Comparison of ENCODE assay signal across 8 cellular contexts in the genomic region with DNA sequence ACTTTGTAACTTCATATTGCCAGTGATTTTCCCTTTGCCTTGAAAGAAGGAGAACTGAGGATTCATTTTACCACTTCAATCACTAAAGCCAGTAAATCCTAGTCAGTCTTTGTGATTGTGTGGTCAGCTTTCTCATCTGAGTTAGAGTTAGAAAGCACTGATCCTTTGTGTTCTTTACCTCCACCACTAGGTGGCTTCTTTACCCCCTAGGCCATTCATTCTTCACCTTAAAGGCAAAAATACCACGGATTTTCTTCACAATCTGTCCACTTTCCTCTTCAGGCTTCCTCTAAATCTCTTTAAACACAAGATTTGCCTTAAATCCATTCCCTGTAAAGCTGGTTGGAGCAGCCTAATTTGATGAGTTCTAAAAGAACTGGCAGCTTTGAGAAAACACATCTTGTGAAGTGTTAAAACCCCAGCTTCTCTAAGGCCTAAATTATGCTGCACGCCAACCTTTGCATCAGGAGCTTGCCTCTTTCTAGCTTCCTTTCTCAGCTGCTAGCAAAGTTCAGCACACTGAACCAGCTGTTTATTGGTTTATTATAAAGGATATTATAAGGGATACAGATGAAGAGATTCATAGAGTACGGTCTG. TPM values are rescaled to one million over a fixed set of nuclear protein-coding genes. Genes with fewer than 3 reads are reported as not detected.
DNase-seq lines count a peak whose midpoint lies in the region; ATAC-seq and TF ChIP-seq lines count a peak whose summit lies in the region.

No MANE protein-coding gene starts in this region.

- in situ Hi-C loops in T47D (cut with HindIII; ENCODE audit: low pct_unique_long_range_greater_than_20kb, low sequenced_read_pairs), result no loop called here

- H3K27ac Mint-ChIP-seq in activated naive CD8-positive, alpha-beta T cell treated with anti-CD3 and anti-CD28 coated beads, Interleukin-2, amount 50 U/mL, for 24 hours, result no peak overlapping the region
- no peak overlapping the region for H3K27ac Mint-ChIP-seq in activated naive CD8-positive, alpha-beta T cell treated with anti-CD3 and anti-CD28 coated beads for 36 hours
- H3K27ac Mint-ChIP-seq in naive thymus-derived CD8-positive, alpha-beta T cell, result peak overlapping the region in 2 of 10 donors; percentile 13 to 91

- H3K4me1 Mint-ChIP-seq in activated naive CD8-positive, alpha-beta T cell treated with anti-CD3 and anti-CD28 coated beads, Interleukin-2, amount 50 U/mL, for 24 hours, result peaks cover under 1% of the 10 kb centered on the region
- no peaks in the 10 kb centered on the region for H3K4me1 Mint-ChIP-seq in activated naive CD8-positive, alpha-beta T cell treated with anti-CD3 and anti-CD28 coated beads for 36 hours
- H3K4me1 Mint-ChIP-seq in naive thymus-derived CD8-positive, alpha-beta T cell, result peaks cover 0 to 6% (median 2%) of the 10 kb centered on the region in 4 donors

- TF ChIP-seq CTCF in LNCAP (IDR thresholded peaks at IDR 0.05), result peak; percentile 69

- ATAC-seq in activated naive CD8-positive, alpha-beta T cell treated with anti-CD3 and anti-CD28 coated beads, Interleukin-2, amount 50 U/mL, for 24 hours, result peak; percentile 40
- peak; percentile 47 to 56 for ATAC-seq in naive thymus-derived CD8-positive, alpha-beta T cell
- ATAC-seq in GM21367 (IDR thresholded peaks at IDR 0.05; ENCODE audit: unreplicated experiment) (no peak), GM21381 (IDR thresholded peaks at IDR 0.05; ENCODE audit: unreplicated experiment) (no peak)

- POLR2A ChIA-PET in naive thymus-derived CD8-positive, alpha-beta T cell (lab: Charles Lee), result no interaction called here

- H3K36me3 Mint-ChIP-seq in activated naive CD8-positive, alpha-beta T cell treated with anti-CD3 and anti-CD28 coated beads, Interleukin-2, amount 50 U/mL, for 24 hours (ENCODE audit: low read depth), result peaks cover 39% of the 10 kb centered on the region
- H3K36me3 Mint-ChIP-seq in activated naive CD8-positive, alpha-beta T cell treated with anti-CD3 and anti-CD28 coated beads for 36 hours, result peaks cover 26% of the 10 kb centered on the region
- H3K36me3 Mint-ChIP-seq in naive thymus-derived CD8-positive, alpha-beta T cell, result peaks cover 0 to 89% (median 19%) of the 10 kb centered on the region in 3 donors

- H3K27me3 Mint-ChIP-seq in activated naive CD8-positive, alpha-beta T cell treated with anti-CD3 and anti-CD28 coated beads, Interleukin-2, amount 50 U/mL, for 24 hours, result no peaks in the 10 kb centered on the region
- H3K27me3 Mint-ChIP-seq in activated naive CD8-positive, alpha-beta T cell treated with anti-CD3 and anti-CD28 coated beads for 36 hours, result no peaks in the 10 kb centered on the region
- no peaks in the 10 kb centered on the region for H3K27me3 Mint-ChIP-seq in naive thymus-derived CD8-positive, alpha-beta T cell

- H3K9me3 Mint-ChIP-seq in activated naive CD8-positive, alpha-beta T cell treated with anti-CD3 and anti-CD28 coated beads, Interleukin-2, amount 50 U/mL, for 24 hours, result no peaks in the 10 kb centered on the region
- no peaks in the 10 kb centered on the region for H3K9me3 Mint-ChIP-seq in activated naive CD8-positive, alpha-beta T cell treated with anti-CD3 and anti-CD28 coated beads for 36 hours
- H3K9me3 Mint-ChIP-seq in naive thymus-derived CD8-positive, alpha-beta T cell, result no peaks in the 10 kb centered on the region

- DNase-seq in activated naive CD8-positive, alpha-beta T cell treated with anti-CD3 and anti-CD28 coated beads, Interleukin-2, amount 50 U/mL, for 24 hours, result no peak
- no peak for DNase-seq in activated naive CD8-positive, alpha-beta T cell treated with anti-CD3 and anti-CD28 coated beads for 36 hours
- peak; percentile 19 to 39 for DNase-seq in T47D (ENCODE audit: low read depth in 1 of 2, low spot score in 1 of 2)
- DNase-seq in naive thymus-derived CD8-positive, alpha-beta T cell, result peak in 2 of 10 donors; percentile 7 to 15
- DNase-seq in activated naive CD4-positive, alpha-beta T cell treated with Interleukin-2 at 50 U/mL for 16 hours, result no peak

- H3K4me3 Mint-ChIP-seq in activated naive CD8-positive, alpha-beta T cell treated with anti-CD3 and anti-CD28 coated beads, Interleukin-2, amount 50 U/mL, for 24 hours, result no peak overlapping the region
- H3K4me3 Mint-ChIP-seq in activated naive CD8-positive, alpha-beta T cell treated with anti-CD3 and anti-CD28 coated beads for 36 hours, result no peak overlapping the region
- H3K4me3 Mint-ChIP-seq in naive thymus-derived CD8-positive, alpha-beta T cell, result no peak overlapping the region

RNA-seq across cellular contexts. Expression of a gene that starts 20.4 kb away (rescaled TPM):
- total RNA-seq in activated naive CD8-positive, alpha-beta T cell treated with anti-CD3 and anti-CD28 coated beads for 36 hours, result 10 to 100 TPM; 26.7 to 28.1 TPM
- 10 to 100 TPM; 42.8 to 50.4 TPM for total RNA-seq in naive thymus-derived CD8-positive, alpha-beta T cell
- polyA plus RNA-seq in naive thymus-derived CD8-positive, alpha-beta T cell, result 10 to 100 TPM in 1 of 3 donors, 1 to 10 TPM in 2; 5.0 to 13.5 (median 5.2) TPM

Comparison
In these comparisons a context has a peak if more than half of its experiments do, and no peak if none do; other contexts are left out.
1. ATAC-seq: peak in activated naive CD8-positive, alpha-beta T cell treated with anti-CD3 and anti-CD28 coated beads, Interleukin-2, amount 50 U/mL, for 24 hours (single experiment) and naive thymus-derived CD8-positive, alpha-beta T cell (2 of 2); none in GM21367 (single experiment) and GM21381 (single experiment).
2. DNase-seq: peak in T47D (2 of 2); none in activated naive CD8-positive, alpha-beta T cell treated with anti-CD3 and anti-CD28 coated beads, Interleukin-2, amount 50 U/mL, for 24 hours (single experiment), activated naive CD8-positive, alpha-beta T cell treated with anti-CD3 and anti-CD28 coated beads for 36 hours (single experiment) and activated naive CD4-positive, alpha-beta T cell treated with Interleukin-2 at 50 U/mL for 16 hours (single experiment).